ENCODE assay signal across 11 cellular contexts in the genomic region with DNA sequence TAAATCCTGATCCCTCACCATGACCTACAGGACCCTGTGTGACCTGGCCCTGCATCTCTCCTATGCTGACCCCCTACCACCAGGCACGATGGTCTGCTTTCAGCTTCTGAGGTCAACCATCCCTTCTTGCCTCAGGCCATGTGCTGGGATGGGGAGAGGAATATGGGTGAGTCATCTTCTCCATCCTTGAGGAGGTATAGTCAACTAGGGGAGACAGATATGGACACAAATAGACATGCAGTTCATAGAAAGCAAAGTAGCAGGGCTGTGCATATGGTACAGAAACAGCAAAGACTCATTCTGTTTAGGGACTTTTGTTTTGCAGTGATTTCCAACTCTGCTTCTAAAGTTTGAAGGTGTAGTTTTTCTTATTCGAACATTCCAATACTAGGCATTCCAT.
DNase-seq lines count a peak whose midpoint lies in the region; ATAC-seq and TF ChIP-seq lines count a peak whose summit lies in the region.
"Had no signal": no experiment of that assay in that cellular context is flagged by ENCODE, and none has a peak within 500 bp of the region (broad histone marks: within the 10 kb centered on the region; RNA-seq: fewer than 3 reads in every experiment).

No MANE protein-coding gene starts in this region.

- DNase-seq in HCT116 (ENCODE audit: low read depth, low spot score): no peak
- DNase-seq in Peyer's patch: no peak
- peak; percentile 28 for DNase-seq in iris pigment epithelial cell (ENCODE audit: low read depth)
- DNase-seq in epidermal melanocyte (ENCODE audit: insufficient read length, low spot score): no peak
- DNase-seq in osteocyte (ENCODE audit: extremely low spot score, unreplicated experiment): no peak
- no peak for DNase-seq in BE2C
- DNase-seq in esophagus muscularis mucosa (ENCODE audit: extremely low spot score): no peak
- DNase-seq: DMS53, foreskin melanocyte, NCI-H345 had no signal

- ATAC-seq in GM18502 (IDR thresholded peaks at IDR 0.05; ENCODE audit: poor library complexity, unreplicated experiment) (peak; percentile 7), HCT116 (no peak)

- peaks cover 34% of the 10 kb centered on the region for H3K4me1 Mint-ChIP-seq in osteocyte (ENCODE audit: unreplicated experiment)

- no peaks in the 10 kb centered on the region for H4K20me1 ChIP-seq in HCT116 (ENCODE audit: insufficient read depth)

- H3K27ac Mint-ChIP-seq in osteocyte (ENCODE audit: unreplicated experiment): no peak overlapping the region

- CTCF ChIA-PET in HCT116 (lab: Charles Lee): no interaction called here

- H3K36me3 ChIP-seq in HCT116 (ENCODE audit: control insufficient read depth in 1 of 2, insufficient read depth in 2 of 2, low read length in 2 of 2) (no peaks in the 10 kb centered on the region), Peyer's patch (no peaks in the 10 kb centered on the region), BE2C (no peaks in the 10 kb centered on the region), esophagus muscularis mucosa (no peaks in the 10 kb centered on the region)

- H3K9ac ChIP-seq in HCT116 (ENCODE audit: low read length): no peak overlapping the region

- no peaks in the 10 kb centered on the region for H3K27me3 ChIP-seq in HCT116 (ENCODE audit: insufficient read depth, low read length)
- no peaks in the 10 kb centered on the region for H3K27me3 ChIP-seq in Peyer's patch
- H3K27me3 ChIP-seq in BE2C: no peaks in the 10 kb centered on the region
- no peaks in the 10 kb centered on the region for H3K27me3 ChIP-seq in esophagus muscularis mucosa

- POLR2A ChIA-PET in HCT116 (lab: Charles Lee): no interaction called here

- H3K79me2 ChIP-seq in HCT116 (ENCODE audit: insufficient read depth, low read length): no peaks in the 10 kb centered on the region

- no peak overlapping the region for H2AFZ ChIP-seq in HCT116 (ENCODE audit: low read depth, low read length, poor library complexity, severe bottlenecking)

- H3K4me3 ChIP-seq in HCT116 (replicated peaks in 1 of 2; ENCODE audit: low read depth in 1 of 2, low read length in 2 of 2) (no peak overlapping the region), Peyer's patch (no peak overlapping the region), BE2C (ENCODE audit: low read depth, low read length) (no peak overlapping the region), esophagus muscularis mucosa (no peak overlapping the region)

- no peaks in the 10 kb centered on the region for H3K27me3 Mint-ChIP-seq in osteocyte (ENCODE audit: unreplicated experiment)

- H3K9me3 ChIP-seq in HCT116 (ENCODE audit: control insufficient read depth in 1 of 2, insufficient read depth in 1 of 2, low read depth in 1 of 2, low read length in 2 of 2): no peaks in the 10 kb centered on the region
- H3K9me3 ChIP-seq in Peyer's patch: no peaks in the 10 kb centered on the region
- no peaks in the 10 kb centered on the region for H3K9me3 ChIP-seq in BE2C
- no peaks in the 10 kb centered on the region for H3K9me3 ChIP-seq in esophagus muscularis mucosa

- no peaks in the 10 kb centered on the region for H3K9me2 ChIP-seq in HCT116 (ENCODE audit: insufficient read depth)

- no peak for TF ChIP-seq RAD21 in HCT116 (IDR thresholded peaks at IDR 0.05; ENCODE audit: low read depth)

- no peak overlapping the region for H3K4me3 Mint-ChIP-seq in osteocyte (ENCODE audit: unreplicated experiment)

- TF ChIP-seq CTCF in HCT116 (IDR thresholded peaks at IDR 0.05 in 2 of 3, conservative IDR thresholded peaks at IDR 0.05 in 1 of 3; ENCODE audit: borderline replicate concordance in 1 of 3, insufficient read depth in 1 of 3, low read depth in 2 of 3, low read length in 2 of 3) (no peak), Peyer's patch (IDR thresholded peaks at IDR 0.05) (no peak), osteocyte (IDR thresholded peaks at IDR 0.05) (no peak), BE2C (IDR thresholded peaks at IDR 0.05; ENCODE audit: low read depth, low read length) (no peak), esophagus muscularis mucosa (IDR thresholded peaks at IDR 0.05) (no peak)

- TF ChIP-seq POLR2A in HCT116 (IDR thresholded peaks at IDR 0.05; ENCODE audit: borderline replicate concordance, extremely low read depth, insufficient read depth, insufficient read length) (no peak), Peyer's patch (IDR thresholded peaks at IDR 0.05) (no peak), esophagus muscularis mucosa (IDR thresholded peaks at IDR 0.05; ENCODE audit: low read depth) (no peak)

- H3K4me1 ChIP-seq in HCT116 (ENCODE audit: control insufficient read depth in 1 of 2, insufficient read depth in 2 of 2, low read length in 2 of 2) (no peaks in the 10 kb centered on the region), Peyer's patch (peaks cover 0 to 29% (median 11%) of the 10 kb centered on the region in 4 donors), BE2C (no peaks in the 10 kb centered on the region), esophagus muscularis mucosa (peaks cover 15 to 25% (median 16%) of the 10 kb centered on the region in 4 donors)

- no peak overlapping the region for H3K4me2 ChIP-seq in HCT116 (ENCODE audit: low read length)

- no peaks in the 10 kb centered on the region for H3K9me3 Mint-ChIP-seq in osteocyte (ENCODE audit: unreplicated experiment)

- no TSS peak for BruUV-seq in HCT116 (replicated peaks; lab: Mats Ljungman, UMichigan)

- WGBS in esophagus muscularis mucosa: 88% methylated on average over 2 of the region's 2 CpGs

- RAD21 ChIA-PET in HCT116 (lab: Charles Lee; ENCODE audit: low non-redundant PET in 1 of 2, low total read pairs in 2 of 2, uncharacterized antibody in 2 of 2, unreplicated experiment in 2 of 2): no interaction called here

- intact Hi-C loops in HCT116 (cut with micrococcal nuclease) (no loop called here), esophagus muscularis mucosa (cut with DNase I) (no loop called here)

- no peaks in the 10 kb centered on the region for H3K36me3 Mint-ChIP-seq in osteocyte (ENCODE audit: unreplicated experiment)

- no peak for TF ChIP-seq EP300 in esophagus muscularis mucosa (IDR thresholded peaks at IDR 0.05)

- H3K27ac ChIP-seq in HCT116 (ENCODE audit: low read depth, low read length): no peak overlapping the region
- H3K27ac ChIP-seq in Peyer's patch: peak overlapping the region in 3 of 4 donors; percentile 9 to 72 (median 22)
- no peak overlapping the region for H3K27ac ChIP-seq in esophagus muscularis mucosa (replicated peaks in 1 of 4)

TF ChIP-seq in HCT116, 20 proteins besides CTCF, POLR2A, EP300 and RAD21:
- TF ChIP-seq, protein P1, sequence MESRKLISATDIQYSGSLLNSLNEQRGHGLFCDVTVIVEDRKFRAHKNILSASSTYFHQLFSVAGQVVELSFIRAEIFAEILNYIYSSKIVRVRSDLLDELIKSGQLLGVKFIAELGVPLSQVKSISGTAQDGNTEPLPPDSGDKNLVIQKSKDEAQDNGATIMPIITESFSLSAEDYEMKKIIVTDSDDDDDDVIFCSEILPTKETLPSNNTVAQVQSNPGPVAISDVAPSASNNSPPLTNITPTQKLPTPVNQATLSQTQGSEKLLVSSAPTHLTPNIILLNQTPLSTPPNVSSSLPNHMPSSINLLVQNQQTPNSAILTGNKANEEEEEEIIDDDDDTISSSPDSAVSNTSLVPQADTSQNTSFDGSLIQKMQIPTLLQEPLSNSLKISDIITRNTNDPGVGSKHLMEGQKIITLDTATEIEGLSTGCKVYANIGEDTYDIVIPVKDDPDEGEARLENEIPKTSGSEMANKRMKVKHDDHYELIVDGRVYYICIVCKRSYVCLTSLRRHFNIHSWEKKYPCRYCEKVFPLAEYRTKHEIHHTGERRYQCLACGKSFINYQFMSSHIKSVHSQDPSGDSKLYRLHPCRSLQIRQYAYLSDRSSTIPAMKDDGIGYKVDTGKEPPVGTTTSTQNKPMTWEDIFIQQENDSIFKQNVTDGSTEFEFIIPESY (IDR thresholded peaks at IDR 0.05; ENCODE audit: extremely low read depth, insufficient replicate concordance, low read length): no peak
- TF ChIP-seq JUND (IDR thresholded peaks at IDR 0.05) (peak; percentile 12; the same call in 1 of the 2 replicates), EZH2 (IDR thresholded peaks at IDR 0.05) (no peak), TCF7L2 (IDR thresholded peaks at IDR 0.05; ENCODE audit: borderline replicate concordance, extremely low read depth, insufficient read depth, insufficient read length) (no peak), SIN3A (IDR thresholded peaks at IDR 0.05; ENCODE audit: low read depth) (no peak)

Comparison
In these comparisons a context has a peak if more than half of its experiments do, and no peak if none do; other contexts are left out.
1. H3K27ac ChIP-seq: peak in Peyer's patch (3 of 4); none in HCT116 (single experiment) and esophagus muscularis mucosa (0 of 4).